ENCODE assay signal across 1 cellular context in genomic region chr14:34678306-34678705, GRCh38.
TF ChIP-seq lines count a peak whose summit lies in the region.

No MANE protein-coding gene starts in this region.

TF ChIP-seq in IMR-90, 13 proteins besides CTCF, POLR2A, EP300 and RAD21:
- TF ChIP-seq CHD1 (IDR thresholded peaks at IDR 0.05; ENCODE audit: low read depth, low read length) (no peak), MXI1 (IDR thresholded peaks at IDR 0.05; ENCODE audit: borderline replicate concordance, low read depth, low read length) (no peak)
